In the genomic region with DNA sequence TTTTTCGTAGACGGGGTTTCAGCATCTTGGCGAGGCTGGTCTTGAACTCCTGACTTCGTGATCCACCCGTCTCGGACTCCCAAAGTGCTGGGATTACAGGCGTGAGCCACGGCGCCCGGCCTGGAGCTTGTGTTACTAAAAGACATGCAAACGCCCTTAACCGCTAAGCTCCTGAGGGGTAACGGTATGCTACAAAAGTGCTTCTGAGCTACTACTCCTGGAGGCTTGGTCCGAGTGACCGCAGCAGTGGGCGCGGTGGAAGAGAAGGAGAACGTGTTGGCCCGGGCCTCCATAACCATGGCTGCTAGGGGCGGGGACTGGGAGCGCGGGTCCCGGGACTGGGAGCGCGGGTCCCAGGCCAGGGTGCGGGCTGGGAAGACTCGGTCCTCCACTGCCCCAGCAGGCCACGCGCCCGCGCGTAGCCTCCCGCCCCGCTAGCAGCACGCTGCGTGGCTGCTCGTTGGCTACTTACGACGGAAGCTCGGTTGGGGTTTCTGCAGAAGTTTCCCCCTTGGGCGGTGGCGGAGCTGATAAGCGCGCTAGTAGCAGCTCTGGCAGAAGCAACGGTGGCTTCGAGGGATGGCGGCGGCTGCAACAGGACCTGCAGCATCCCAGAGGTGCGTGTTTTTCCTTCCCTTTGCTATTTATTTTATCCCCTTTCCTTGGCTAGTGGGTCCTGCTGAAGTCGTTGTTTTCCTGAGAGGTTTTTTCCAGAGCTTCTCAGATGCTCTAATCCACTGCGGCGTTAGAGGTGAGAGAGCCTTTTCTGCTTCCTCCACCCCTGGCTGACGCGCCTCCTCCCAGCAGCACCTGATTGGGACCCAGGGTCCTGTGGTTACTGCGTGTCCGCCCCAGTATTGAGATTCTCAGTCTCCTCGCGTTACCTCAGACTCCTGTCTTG, we compare ENCODE assay signal across 1 cellular context.
TF ChIP-seq lines count a peak whose summit lies in the region.

No MANE protein-coding gene starts in this region.

TF ChIP-seq in K562, 482 proteins besides CTCF, POLR2A, EP300 and RAD21 (continued from another document and continues in another):
- TF ChIP-seq ZBTB9 (CRISPR knock-in tag; IDR thresholded peaks at IDR 0.05): peak; percentile 50; the same call in 1 of the 2 replicates
- TF ChIP-seq, protein P1, sequence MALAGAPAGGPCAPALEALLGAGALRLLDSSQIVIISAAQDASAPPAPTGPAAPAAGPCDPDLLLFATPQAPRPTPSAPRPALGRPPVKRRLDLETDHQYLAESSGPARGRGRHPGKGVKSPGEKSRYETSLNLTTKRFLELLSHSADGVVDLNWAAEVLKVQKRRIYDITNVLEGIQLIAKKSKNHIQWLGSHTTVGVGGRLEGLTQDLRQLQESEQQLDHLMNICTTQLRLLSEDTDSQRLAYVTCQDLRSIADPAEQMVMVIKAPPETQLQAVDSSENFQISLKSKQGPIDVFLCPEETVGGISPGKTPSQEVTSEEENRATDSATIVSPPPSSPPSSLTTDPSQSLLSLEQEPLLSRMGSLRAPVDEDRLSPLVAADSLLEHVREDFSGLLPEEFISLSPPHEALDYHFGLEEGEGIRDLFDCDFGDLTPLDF (CRISPR knock-in tag; IDR thresholded peaks at IDR 0.05): peak; percentile 61; the same call in 1 of the 2 replicates
- TF ChIP-seq, protein P2, sequence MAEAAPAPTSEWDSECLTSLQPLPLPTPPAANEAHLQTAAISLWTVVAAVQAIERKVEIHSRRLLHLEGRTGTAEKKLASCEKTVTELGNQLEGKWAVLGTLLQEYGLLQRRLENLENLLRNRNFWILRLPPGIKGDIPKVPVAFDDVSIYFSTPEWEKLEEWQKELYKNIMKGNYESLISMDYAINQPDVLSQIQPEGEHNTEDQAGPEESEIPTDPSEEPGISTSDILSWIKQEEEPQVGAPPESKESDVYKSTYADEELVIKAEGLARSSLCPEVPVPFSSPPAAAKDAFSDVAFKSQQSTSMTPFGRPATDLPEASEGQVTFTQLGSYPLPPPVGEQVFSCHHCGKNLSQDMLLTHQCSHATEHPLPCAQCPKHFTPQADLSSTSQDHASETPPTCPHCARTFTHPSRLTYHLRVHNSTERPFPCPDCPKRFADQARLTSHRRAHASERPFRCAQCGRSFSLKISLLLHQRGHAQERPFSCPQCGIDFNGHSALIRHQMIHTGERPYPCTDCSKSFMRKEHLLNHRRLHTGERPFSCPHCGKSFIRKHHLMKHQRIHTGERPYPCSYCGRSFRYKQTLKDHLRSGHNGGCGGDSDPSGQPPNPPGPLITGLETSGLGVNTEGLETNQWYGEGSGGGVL (CRISPR knock-in tag; IDR thresholded peaks at IDR 0.05): no peak
- 0 out of 2 replicates have a peak, but pooled peaks have one; percentile 35 for TF ChIP-seq SMARCA4 (IDR thresholded peaks at IDR 0.05)
- no peak for TF ChIP-seq EZH2 (IDR thresholded peaks at IDR 0.05; ENCODE audit: borderline replicate concordance, low read depth, low read length)
- TF ChIP-seq SREBF2 (CRISPR knock-in tag; IDR thresholded peaks at IDR 0.05): no peak
- TF ChIP-seq USF1 (CRISPR knock-in tag; IDR thresholded peaks at IDR 0.05): peak; percentile 70
- no peak for TF ChIP-seq ZSCAN29 (IDR thresholded peaks at IDR 0.05)
- no peak for TF ChIP-seq ZNF717 (CRISPR knock-in tag; IDR thresholded peaks at IDR 0.05)
- TF ChIP-seq, protein P3, sequence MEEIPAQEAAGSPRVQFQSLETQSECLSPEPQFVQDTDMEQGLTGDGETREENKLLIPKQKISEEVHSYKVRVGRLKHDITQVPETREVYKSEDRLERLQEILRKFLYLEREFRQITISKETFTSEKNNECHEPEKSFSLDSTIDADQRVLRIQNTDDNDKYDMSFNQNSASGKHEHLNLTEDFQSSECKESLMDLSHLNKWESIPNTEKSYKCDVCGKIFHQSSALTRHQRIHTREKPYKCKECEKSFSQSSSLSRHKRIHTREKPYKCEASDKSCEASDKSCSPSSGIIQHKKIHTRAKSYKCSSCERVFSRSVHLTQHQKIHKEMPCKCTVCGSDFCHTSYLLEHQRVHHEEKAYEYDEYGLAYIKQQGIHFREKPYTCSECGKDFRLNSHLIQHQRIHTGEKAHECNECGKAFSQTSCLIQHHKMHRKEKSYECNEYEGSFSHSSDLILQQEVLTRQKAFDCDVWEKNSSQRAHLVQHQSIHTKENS (CRISPR knock-in tag; IDR thresholded peaks at IDR 0.05): no peak
- TF ChIP-seq ZFPM2 (CRISPR knock-in tag; IDR thresholded peaks at IDR 0.05): no peak
- TF ChIP-seq AFF1 (IDR thresholded peaks at IDR 0.05; ENCODE audit: low read depth in 1 of 2, partially characterized antibody in 2 of 2): peak; percentile 40 to 52
- TF ChIP-seq BCLAF1 (IDR thresholded peaks at IDR 0.05; ENCODE audit: borderline replicate concordance in 1 of 2, control insufficient read depth in 1 of 2, low read depth in 2 of 2, low read length in 1 of 2): peak in 1 of 2 experiments; percentile 78; a peak in 1 of 4 replicates
- no peak for TF ChIP-seq NELFE (IDR thresholded peaks at IDR 0.05; ENCODE audit: insufficient read depth, insufficient read length)
- TF ChIP-seq SMAD2 (IDR thresholded peaks at IDR 0.05; ENCODE audit: low read depth, low read length): no peak
- TF ChIP-seq ZNF785 (CRISPR knock-in tag; IDR thresholded peaks at IDR 0.05): no peak
- TF ChIP-seq RHOXF2B (CRISPR knock-in tag; conservative IDR thresholded peaks at IDR 0.05): no peak
- TF ChIP-seq, protein P4, sequence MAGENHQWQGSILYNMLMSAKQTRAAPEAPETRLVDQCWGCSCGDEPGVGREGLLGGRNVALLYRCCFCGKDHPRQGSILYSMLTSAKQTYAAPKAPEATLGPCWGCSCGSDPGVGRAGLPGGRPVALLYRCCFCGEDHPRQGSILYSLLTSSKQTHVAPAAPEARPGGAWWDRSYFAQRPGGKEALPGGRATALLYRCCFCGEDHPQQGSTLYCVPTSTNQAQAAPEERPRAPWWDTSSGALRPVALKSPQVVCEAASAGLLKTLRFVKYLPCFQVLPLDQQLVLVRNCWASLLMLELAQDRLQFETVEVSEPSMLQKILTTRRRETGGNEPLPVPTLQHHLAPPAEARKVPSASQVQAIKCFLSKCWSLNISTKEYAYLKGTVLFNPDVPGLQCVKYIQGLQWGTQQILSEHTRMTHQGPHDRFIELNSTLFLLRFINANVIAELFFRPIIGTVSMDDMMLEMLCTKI (IDR thresholded peaks at IDR 0.05; ENCODE audit: partially characterized antibody): no peak
- no peak for TF ChIP-seq HIVEP1 (CRISPR knock-in tag; IDR thresholded peaks at IDR 0.05)
- no peak for TF ChIP-seq TARDBP (IDR thresholded peaks at IDR 0.05)
- no peak for TF ChIP-seq MTA1 (IDR thresholded peaks at IDR 0.05; ENCODE audit: borderline replicate concordance)
- TF ChIP-seq NR2F6 (CRISPR knock-in tag; IDR thresholded peaks at IDR 0.05): no peak
- peak; percentile 64; the same call in 1 of the 2 replicates for TF ChIP-seq ZNF431 (CRISPR knock-in tag; IDR thresholded peaks at IDR 0.05)
- peak; percentile 88 for TF ChIP-seq HNRNPLL (IDR thresholded peaks at IDR 0.05; ENCODE audit: low read depth, low read length, poor library complexity, severe bottlenecking)
- TF ChIP-seq HDAC3 (IDR thresholded peaks at IDR 0.05; ENCODE audit: borderline replicate concordance, partially characterized antibody): no peak
- TF ChIP-seq, protein P5, sequence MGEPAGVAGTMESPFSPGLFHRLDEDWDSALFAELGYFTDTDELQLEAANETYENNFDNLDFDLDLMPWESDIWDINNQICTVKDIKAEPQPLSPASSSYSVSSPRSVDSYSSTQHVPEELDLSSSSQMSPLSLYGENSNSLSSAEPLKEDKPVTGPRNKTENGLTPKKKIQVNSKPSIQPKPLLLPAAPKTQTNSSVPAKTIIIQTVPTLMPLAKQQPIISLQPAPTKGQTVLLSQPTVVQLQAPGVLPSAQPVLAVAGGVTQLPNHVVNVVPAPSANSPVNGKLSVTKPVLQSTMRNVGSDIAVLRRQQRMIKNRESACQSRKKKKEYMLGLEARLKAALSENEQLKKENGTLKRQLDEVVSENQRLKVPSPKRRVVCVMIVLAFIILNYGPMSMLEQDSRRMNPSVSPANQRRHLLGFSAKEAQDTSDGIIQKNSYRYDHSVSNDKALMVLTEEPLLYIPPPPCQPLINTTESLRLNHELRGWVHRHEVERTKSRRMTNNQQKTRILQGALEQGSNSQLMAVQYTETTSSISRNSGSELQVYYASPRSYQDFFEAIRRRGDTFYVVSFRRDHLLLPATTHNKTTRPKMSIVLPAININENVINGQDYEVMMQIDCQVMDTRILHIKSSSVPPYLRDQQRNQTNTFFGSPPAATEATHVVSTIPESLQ (CRISPR knock-in tag; IDR thresholded peaks at IDR 0.05): no peak; the same call in 1 of the 2 replicates
- TF ChIP-seq PURB (CRISPR knock-in tag; IDR thresholded peaks at IDR 0.05; ENCODE audit: low read depth): no peak
- no peak for TF ChIP-seq MAFK (IDR thresholded peaks at IDR 0.05; ENCODE audit: low read length)
- no peak for TF ChIP-seq MCM2 (IDR thresholded peaks at IDR 0.05; ENCODE audit: low read depth)
